Comparison of ENCODE assay signal across 1 cellular context in genomic region chr18:9825571-9826073, GRCh38.
TF ChIP-seq lines count a peak whose summit lies in the region.

No MANE protein-coding gene starts in this region.

TF ChIP-seq in A549, 52 proteins besides CTCF, POLR2A, EP300 and RAD21 (continued from another document):
- no peak for TF ChIP-seq ELK1 (IDR thresholded peaks at IDR 0.05; ENCODE audit: low read depth, low read length)
- TF ChIP-seq HDAC2 (IDR thresholded peaks at IDR 0.05): no peak
- peak; percentile 99 for TF ChIP-seq MAFK (IDR thresholded peaks at IDR 0.05; ENCODE audit: partially characterized antibody)
- peak; percentile 35; the same call in 2 of the 3 replicates for TF ChIP-seq SMC3 (IDR thresholded peaks at IDR 0.05)
- 0 out of 2 replicates have a peak, but pooled peaks have one; percentile 24 for TF ChIP-seq MAX (IDR thresholded peaks at IDR 0.05)
- no peak for TF ChIP-seq HOXA7 (CRISPR knock-in tag; IDR thresholded peaks at IDR 0.05)
- TF ChIP-seq BCL3 (IDR thresholded peaks at IDR 0.05): no peak
- no peak for TF ChIP-seq RFX5 (IDR thresholded peaks at IDR 0.05)
- TF ChIP-seq JUN (IDR thresholded peaks at IDR 0.05): peak; percentile 77 to 80; a peak in 4 of 5 replicates
- no peak for TF ChIP-seq FOSB (CRISPR knock-in tag; IDR thresholded peaks at IDR 0.05)
- no peak for TF ChIP-seq TP53 (CRISPR knock-in tag; IDR thresholded peaks at IDR 0.05)
- TF ChIP-seq USF2 (IDR thresholded peaks at IDR 0.05): no peak
- no peak for TF ChIP-seq EHMT2 (IDR thresholded peaks at IDR 0.05; ENCODE audit: low read depth)
- no peak for TF ChIP-seq HEYL (CRISPR knock-in tag; IDR thresholded peaks at IDR 0.05)
- TF ChIP-seq TFCP2L1 (CRISPR knock-in tag; IDR thresholded peaks at IDR 0.05): no peak
- no peak for TF ChIP-seq ZNF302 (CRISPR knock-in tag; IDR thresholded peaks at IDR 0.05)
- no peak for TF ChIP-seq RARB (CRISPR knock-in tag; IDR thresholded peaks at IDR 0.05)
- no peak for TF ChIP-seq PBX3 (IDR thresholded peaks at IDR 0.05)
- TF ChIP-seq CHD4 (IDR thresholded peaks at IDR 0.05; ENCODE audit: borderline replicate concordance): no peak
- TF ChIP-seq NPAS2 (CRISPR knock-in tag; IDR thresholded peaks at IDR 0.05; ENCODE audit: borderline replicate concordance): no peak
- TF ChIP-seq BHLHE40 (IDR thresholded peaks at IDR 0.05; ENCODE audit: low read depth, low read length): no peak
- no peak for TF ChIP-seq FOSL2 (IDR thresholded peaks at IDR 0.05)
- peak; percentile 97 for TF ChIP-seq FOSL2 (CRISPR knock-in tag; IDR thresholded peaks at IDR 0.05)
- TF ChIP-seq ATOH8 (CRISPR knock-in tag; IDR thresholded peaks at IDR 0.05; ENCODE audit: low read depth): no peak
- no peak for TF ChIP-seq RCOR1 (IDR thresholded peaks at IDR 0.05; ENCODE audit: low read depth, low read length)
- TF ChIP-seq MAZ (IDR thresholded peaks at IDR 0.05; ENCODE audit: borderline replicate concordance, low read depth, low read length): no peak
- no peak for TF ChIP-seq CBX8 (IDR thresholded peaks at IDR 0.05)
- TF ChIP-seq CBX2 (IDR thresholded peaks at IDR 0.05; ENCODE audit: borderline replicate concordance, low read depth): no peak
- peak; percentile 84 for TF ChIP-seq GATA3 (IDR thresholded peaks at IDR 0.05; ENCODE audit: borderline replicate concordance)
- TF ChIP-seq EHF (CRISPR knock-in tag; IDR thresholded peaks at IDR 0.05): no peak
- TF ChIP-seq CEBPB (IDR thresholded peaks at IDR 0.05): peak; percentile 5 to 10; a peak in 1 of 4 replicates
- no peak for TF ChIP-seq HOXB5 (CRISPR knock-in tag; IDR thresholded peaks at IDR 0.05)
- TF ChIP-seq HES2 (IDR thresholded peaks at IDR 0.05): no peak
- no peak for TF ChIP-seq ZFP36 (IDR thresholded peaks at IDR 0.05; ENCODE audit: borderline replicate concordance, partially characterized antibody)
- no peak for TF ChIP-seq MYC (IDR thresholded peaks at IDR 0.05; ENCODE audit: borderline replicate concordance, low read length)
- no peak for TF ChIP-seq KDM5A (IDR thresholded peaks at IDR 0.05)
- TF ChIP-seq NFE2L2 (conservative IDR thresholded peaks at IDR 0.05; ENCODE audit: low read length): peak; percentile 94
- TF ChIP-seq KDM1A (IDR thresholded peaks at IDR 0.05; ENCODE audit: low read depth): no peak
- TF ChIP-seq ESRRA (IDR thresholded peaks at IDR 0.05; ENCODE audit: borderline replicate concordance, low read length): no peak; the same call in 1 of the 2 replicates
- no peak for TF ChIP-seq RNF2 (IDR thresholded peaks at IDR 0.05; ENCODE audit: borderline replicate concordance, low read depth)
- peak; percentile 79 for TF ChIP-seq JUNB (IDR thresholded peaks at IDR 0.05)
- no peak for TF ChIP-seq REST (IDR thresholded peaks at IDR 0.05)
- no peak for TF ChIP-seq FOXS1 (CRISPR knock-in tag; IDR thresholded peaks at IDR 0.05)
